Comparison of ENCODE assay signal across 8 cellular contexts in the genomic region with DNA sequence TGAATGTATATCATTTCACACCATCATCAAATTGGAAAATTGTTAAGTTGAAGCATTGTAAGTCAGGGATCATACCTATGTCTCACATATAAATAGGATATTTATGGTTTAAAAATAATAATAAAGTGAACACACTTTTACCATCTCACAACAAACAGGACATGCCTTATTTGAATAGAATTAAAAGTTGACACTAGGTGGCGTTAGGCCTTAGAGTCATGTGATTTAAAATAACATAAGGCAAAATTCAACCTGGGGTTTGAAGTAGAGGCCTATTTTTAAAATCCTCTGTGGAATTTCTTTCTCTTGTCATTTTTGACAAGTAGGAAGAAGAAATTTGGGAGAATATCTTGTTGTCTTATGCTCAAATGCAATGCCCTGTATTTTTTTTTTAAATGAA.
DNase-seq lines count a peak whose midpoint lies in the region; ATAC-seq and TF ChIP-seq lines count a peak whose summit lies in the region.

No MANE protein-coding gene starts in this region.

- no peaks in the 10 kb centered on the region for H3K36me3 Mint-ChIP-seq in HFFc6 (ENCODE audit: low read depth)
- H3K36me3 Mint-ChIP-seq in CD14-positive monocyte, result no peaks in the 10 kb centered on the region

- peaks cover 37% of the 10 kb centered on the region for H3K9me3 Mint-ChIP-seq in HFFc6
- peaks cover 0 to 4% (median 0%) of the 10 kb centered on the region in 7 donors for H3K9me3 Mint-ChIP-seq in CD14-positive monocyte

- intact Hi-C loops in CD14-positive monocyte (cut with micrococcal nuclease), result no loop called here

- DNase-seq in DMS53 (lab: John Stamatoyannopoulos, UW), result peak; percentile 73
- DNase-seq in HFFc6, result no peak
- peak; percentile 8 for DNase-seq in SK-N-SH
- peak; percentile 44 for DNase-seq in left kidney (ENCODE audit: low read depth, low spot score)
- no peak for DNase-seq in effector CD4-positive, alpha-beta T cell
- DNase-seq in CD14-positive monocyte (ENCODE audit: low spot score), result no peak
- no peak for DNase-seq in GM19238 (ENCODE audit: insufficient read length, low spot score)

- no peaks in the 10 kb centered on the region for H3K9me2 ChIP-seq in SK-N-SH

- no peak overlapping the region for H3K9ac ChIP-seq in SK-N-SH

- H3K27ac Mint-ChIP-seq in HFFc6, result no peak overlapping the region
- H3K27ac Mint-ChIP-seq in CD14-positive monocyte, result no peak overlapping the region

- no peaks in the 10 kb centered on the region for H3K4me1 Mint-ChIP-seq in HFFc6 (ENCODE audit: low read depth)
- H3K4me1 Mint-ChIP-seq in CD14-positive monocyte, result no peaks in the 10 kb centered on the region

- no peaks in the 10 kb centered on the region for H3K36me3 ChIP-seq in SK-N-SH (replicated peaks in 1 of 2; ENCODE audit: control insufficient read depth in 1 of 2, insufficient read depth in 2 of 2, low read length in 1 of 2)

- no peaks in the 10 kb centered on the region for H3K4me1 ChIP-seq in SK-N-SH (ENCODE audit: control insufficient read depth in 1 of 2, insufficient read depth in 2 of 2, low read depth in 1 of 2, low read length in 1 of 2)

- H3F3A ChIP-seq in SK-N-SH (replicated peaks; ENCODE audit: insufficient read depth), result no peaks in the 10 kb centered on the region

- H4K20me1 ChIP-seq in SK-N-SH (ENCODE audit: insufficient read depth), result no peaks in the 10 kb centered on the region

- H3K9me3 ChIP-seq in SK-N-SH, result no peaks in the 10 kb centered on the region

- TF ChIP-seq RAD21 in SK-N-SH (IDR thresholded peaks at IDR 0.05; ENCODE audit: low read length), result peak; percentile 55

- H3K4me2 ChIP-seq in SK-N-SH, result no peak overlapping the region

- H3K79me2 ChIP-seq in SK-N-SH (ENCODE audit: insufficient read depth), result no peaks in the 10 kb centered on the region

- CTCF ChIA-PET in SK-N-SH (lab: Yijun Ruan, JAX), result interaction anchor here (0.9 to 1.6 kb wide), 6 partner anchors 12 to 1145 kb away, joined by 3 to 6 read pairs (median 4); no protein-coding TSS in a partner anchor

- H3K27me3 ChIP-seq in SK-N-SH (ENCODE audit: insufficient read depth), result no peaks in the 10 kb centered on the region

- H3K27me3 Mint-ChIP-seq in HFFc6 (ENCODE audit: insufficient read depth) (no peaks in the 10 kb centered on the region; the same call in 1 of the 2 replicates), CD14-positive monocyte (ENCODE audit: low read depth in 3 of 3) (peaks cover 0 to 4% (median 0%) of the 10 kb centered on the region in 3 donors)

- no peak for TF ChIP-seq EP300 in SK-N-SH (IDR thresholded peaks at IDR 0.05; ENCODE audit: borderline replicate concordance in 1 of 2, low read depth in 1 of 2, low read length in 1 of 2)

- ATAC-seq in HG03280 (IDR thresholded peaks at IDR 0.05; ENCODE audit: unreplicated experiment), result no peak

- TF ChIP-seq CTCF in HFFc6 (IDR thresholded peaks at IDR 0.05) (peak; percentile 60; the same call in 1 of the 2 replicates), SK-N-SH (IDR thresholded peaks at IDR 0.05) (peak; percentile 69), CD14-positive monocyte (IDR thresholded peaks at IDR 0.05) (no peak)

- H3K4me3 Mint-ChIP-seq in HFFc6, result no peak overlapping the region
- H3K4me3 Mint-ChIP-seq in CD14-positive monocyte, result no peak overlapping the region

- POLR2A ChIA-PET in SK-N-SH (lab: Yijun Ruan, JAX), result no interaction called here

- H2AFZ ChIP-seq in SK-N-SH (ENCODE audit: low read depth), result no peak overlapping the region

- H3K4me3 ChIP-seq in SK-N-SH (ENCODE audit: low read depth in 2 of 2, low read length in 1 of 2), result no peak overlapping the region

- 8% methylated on average over 1 of the region's 1 CpG for whole genome bisulfite sequencing in SK-N-SH (ENCODE audit: low lambda C conversion rate)

- H3K27ac ChIP-seq in SK-N-SH (ENCODE audit: low read depth in 2 of 2, low read length in 1 of 2), result no peak overlapping the region

TF ChIP-seq in SK-N-SH, 30 proteins besides CTCF, POLR2A, EP300 and RAD21:
- TF ChIP-seq, protein P1, sequence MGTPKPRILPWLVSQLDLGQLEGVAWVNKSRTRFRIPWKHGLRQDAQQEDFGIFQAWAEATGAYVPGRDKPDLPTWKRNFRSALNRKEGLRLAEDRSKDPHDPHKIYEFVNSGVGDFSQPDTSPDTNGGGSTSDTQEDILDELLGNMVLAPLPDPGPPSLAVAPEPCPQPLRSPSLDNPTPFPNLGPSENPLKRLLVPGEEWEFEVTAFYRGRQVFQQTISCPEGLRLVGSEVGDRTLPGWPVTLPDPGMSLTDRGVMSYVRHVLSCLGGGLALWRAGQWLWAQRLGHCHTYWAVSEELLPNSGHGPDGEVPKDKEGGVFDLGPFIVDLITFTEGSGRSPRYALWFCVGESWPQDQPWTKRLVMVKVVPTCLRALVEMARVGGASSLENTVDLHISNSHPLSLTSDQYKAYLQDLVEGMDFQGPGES (IDR thresholded peaks at IDR 0.05; ENCODE audit: low read depth, low read length), result no peak
- peak; percentile 48 for TF ChIP-seq SMC3 (IDR thresholded peaks at IDR 0.05; ENCODE audit: low read depth, low read length)

Comparison
In these comparisons a context has a peak if more than half of its experiments do, and no peak if none do; other contexts are left out.
1. DNase-seq: peak in DMS53 (single experiment), SK-N-SH (single experiment) and left kidney (single experiment); none in HFFc6 (single experiment), effector CD4-positive, alpha-beta T cell (single experiment), CD14-positive monocyte (single experiment) and GM19238 (single experiment).